Comparison of ENCODE assay signal across 22 cellular contexts in the genomic region with DNA sequence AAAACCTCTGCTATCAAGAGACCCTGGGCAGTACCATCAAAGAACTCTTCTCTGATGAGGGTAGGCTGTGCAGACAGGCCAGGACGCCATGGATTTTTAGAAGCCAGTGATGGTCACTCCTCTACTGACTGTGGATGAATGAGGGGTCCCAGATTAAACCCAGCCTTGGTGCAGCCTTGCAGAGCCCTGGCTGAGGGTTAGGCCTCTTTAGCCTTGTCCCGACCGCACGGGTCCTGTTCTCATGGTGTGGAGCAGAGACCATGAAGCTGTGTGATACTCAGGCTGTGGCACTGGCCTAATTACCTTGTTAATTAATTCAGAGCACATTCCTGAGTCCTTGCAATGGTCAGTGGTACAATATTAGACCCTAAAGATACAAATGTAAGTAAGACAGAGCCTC.
"Had no signal": no experiment of that assay in that cellular context is flagged by ENCODE, and none has a peak within 500 bp of the region (broad histone marks: within the 10 kb centered on the region; RNA-seq: fewer than 3 reads in every experiment).

No MANE protein-coding gene starts in this region.

- H3K36me3 Mint-ChIP-seq: activated CD8-positive, alpha-beta memory T cell treated with anti-CD3 and anti-CD28 coated beads, Interleukin-2, amount 10 ng/mL, durations not matched to agents 7 days and 5 days; activated naive CD4-positive, alpha-beta T cell treated with anti-CD3 and anti-CD28 coated beads, Interleukin-2, amount 50 U/mL, for 24 hours; WTC11 had no signal

- H3K4me3 ChIP-seq: SJSA1 had no signal

- DNase-seq: activated CD4-positive, alpha-beta T cell treated with anti-CD3 and anti-CD28 coated beads for 48 hours; activated CD4-positive, alpha-beta T cell treated with anti-CD3 and anti-CD28 coated beads, Interleukin-2, amount 50 U/mL, for 4 hours; activated CD4-positive, CD25-positive, alpha-beta regulatory T cell treated with anti-CD3 and anti-CD28 coated beads, Interleukin-2, amount 50 U/mL, for 72 hours; activated CD8-positive, alpha-beta memory T cell treated with anti-CD3 and anti-CD28 coated beads, Interleukin-2, amount 10 ng/mL, durations not matched to agents 7 days and 5 days; activated effector memory CD4-positive, alpha-beta T cell treated with Interleukin-2 at 50 U/mL for 16 hours; activated naive CD4-positive, alpha-beta T cell; activated T-cell treated with anti-CD3 and anti-CD28 coated beads, Interleukin-2, amount 50 U/mL, for 24 hours; aorta; NCI-H1092; NCI-H1417; NCI-H1930; NCI-H2171; NCI-H524; PC-3; SHP77; T-helper 17 cell; T-helper 9 cell had no signal

- H3K9me3 Mint-ChIP-seq: activated naive CD4-positive, alpha-beta T cell treated with anti-CD3 and anti-CD28 coated beads, Interleukin-2, amount 50 U/mL, for 24 hours; activated T-cell treated with anti-CD3 and anti-CD28 coated beads, Interleukin-2, amount 50 U/mL, for 24 hours; activated T-helper 1 cell treated with anti-CD3 and anti-CD28 coated beads, Interleukin-12 subunit alpha, Interleukin-12 subunit beta, Interleukin-2, Interleukin-4 antibody, amounts not matched to agents 30 ng/mL and 10 ng/mL and 1 ng/mL, durations not matched to agents 14 hours and 24 hours and 36 hours had no signal

- H3K9ac ChIP-seq: KMS-11 had no signal

- H3K4me2 ChIP-seq: KMS-11 had no signal

- H3K4me1 Mint-ChIP-seq: activated CD8-positive, alpha-beta memory T cell treated with anti-CD3 and anti-CD28 coated beads, Interleukin-2, amount 10 ng/mL, durations not matched to agents 7 days and 5 days; activated naive CD4-positive, alpha-beta T cell treated with anti-CD3 and anti-CD28 coated beads, Interleukin-2, amount 50 U/mL, for 24 hours; T-helper 17 cell; WTC11 had no signal

- ATAC-seq: activated CD8-positive, alpha-beta memory T cell treated with anti-CD3 and anti-CD28 coated beads, Interleukin-2, amount 10 ng/mL, durations not matched to agents 7 days and 5 days; PC-3; T-helper 17 cell; WTC11 had no signal

- H3K9me3 ChIP-seq: SJSA1 had no signal

- H3K27me3 Mint-ChIP-seq: activated naive CD4-positive, alpha-beta T cell treated with anti-CD3 and anti-CD28 coated beads, Interleukin-2, amount 50 U/mL, for 24 hours; activated T-cell treated with anti-CD3 and anti-CD28 coated beads, Interleukin-2, amount 50 U/mL, for 24 hours; T-helper 17 cell had no signal

- H3K27ac ChIP-seq: KMS-11, SJSA1 had no signal

- H3K4me3 Mint-ChIP-seq: activated CD8-positive, alpha-beta memory T cell treated with anti-CD3 and anti-CD28 coated beads, Interleukin-2, amount 10 ng/mL, durations not matched to agents 7 days and 5 days; activated naive CD4-positive, alpha-beta T cell treated with anti-CD3 and anti-CD28 coated beads, Interleukin-2, amount 50 U/mL, for 24 hours; activated T-cell treated with anti-CD3 and anti-CD28 coated beads, Interleukin-2, amount 50 U/mL, for 24 hours; activated T-helper 1 cell treated with anti-CD3 and anti-CD28 coated beads, Interleukin-12 subunit alpha, Interleukin-12 subunit beta, Interleukin-2, Interleukin-4 antibody, amounts not matched to agents 30 ng/mL and 10 ng/mL and 1 ng/mL, durations not matched to agents 14 hours and 24 hours and 36 hours; T-helper 17 cell; WTC11 had no signal

- H3K27ac Mint-ChIP-seq: activated CD8-positive, alpha-beta memory T cell treated with anti-CD3 and anti-CD28 coated beads, Interleukin-2, amount 10 ng/mL, durations not matched to agents 7 days and 5 days; activated naive CD4-positive, alpha-beta T cell treated with anti-CD3 and anti-CD28 coated beads, Interleukin-2, amount 50 U/mL, for 24 hours; activated T-cell treated with anti-CD3 and anti-CD28 coated beads, Interleukin-2, amount 50 U/mL, for 24 hours; activated T-helper 1 cell treated with anti-CD3 and anti-CD28 coated beads, Interleukin-12 subunit alpha, Interleukin-12 subunit beta, Interleukin-2, Interleukin-4 antibody, amounts not matched to agents 30 ng/mL and 10 ng/mL and 1 ng/mL, durations not matched to agents 14 hours and 24 hours and 36 hours; T-helper 17 cell; WTC11 had no signal

- H3K27me3 ChIP-seq: SJSA1 had no signal
